ENCODE assay signal across 19 cellular contexts in the genomic region with DNA sequence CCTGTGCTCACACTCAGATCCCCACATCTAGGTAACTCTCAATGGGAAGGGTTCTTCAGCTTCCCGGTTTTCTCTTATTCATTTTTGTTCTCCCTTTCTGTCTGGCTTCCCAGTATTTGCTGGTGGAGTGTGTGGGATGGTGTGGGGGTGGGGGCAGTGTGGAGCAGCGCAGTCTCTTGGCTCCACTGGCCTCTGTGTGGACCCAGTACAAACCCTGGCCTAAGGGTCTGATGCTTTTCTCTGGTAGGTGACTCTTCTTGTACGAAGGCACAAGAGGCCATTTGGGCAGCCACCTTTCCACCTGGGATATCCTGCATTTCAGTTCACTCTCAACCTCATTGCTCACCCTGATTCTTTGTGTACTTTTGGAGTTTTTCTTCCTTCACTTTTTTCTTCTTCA.
DNase-seq lines count a peak whose midpoint lies in the region; ATAC-seq, FAIRE-seq and TF ChIP-seq lines count a peak whose summit lies in the region.
"Had no signal": no experiment of that assay in that cellular context is flagged by ENCODE, and none has a peak within 500 bp of the region (broad histone marks: within the 10 kb centered on the region; RNA-seq: fewer than 3 reads in every experiment).

No MANE protein-coding gene starts in this region.

- TF ChIP-seq CTCF in CD4-positive, alpha-beta T cell (IDR thresholded peaks at IDR 0.05), result no peak

- peak; percentile 12 for FAIRE-seq in GM18507 (lab: Jason Lieb, UNC)
- FAIRE-seq: kidney had no signal

- peak overlapping the region; percentile 67 for H3K4me3 Mint-ChIP-seq in CD4-positive, alpha-beta T cell
- H3K4me3 Mint-ChIP-seq in activated T-helper 1 cell treated with anti-CD3 and anti-CD28 coated beads, Interleukin-12 subunit alpha, Interleukin-12 subunit beta, Interleukin-2, Interleukin-4 antibody, amounts not matched to agents 30 ng/mL and 10 ng/mL and 1 ng/mL, durations not matched to agents 14 hours and 24 hours and 36 hours, result peak overlapping the region; percentile 64
- H3K4me3 Mint-ChIP-seq: dendritic cell treated with granulocyte-macrophage colony-stimulating factor and Interleukin-4, amounts not matched to agents 40 ng/mL and 50 ng/mL, for 4 days had no signal

- peaks cover 15% of the 10 kb centered on the region for H3K36me3 Mint-ChIP-seq in CD4-positive, alpha-beta T cell (ENCODE audit: low read depth)
- peaks cover 9% of the 10 kb centered on the region for H3K36me3 Mint-ChIP-seq in activated T-helper 1 cell treated with anti-CD3 and anti-CD28 coated beads, Interleukin-12 subunit alpha, Interleukin-12 subunit beta, Interleukin-2, Interleukin-4 antibody, amounts not matched to agents 30 ng/mL and 10 ng/mL and 1 ng/mL, durations not matched to agents 14 hours and 24 hours and 36 hours (ENCODE audit: low read depth)

- H3K4me1 Mint-ChIP-seq in CD4-positive, alpha-beta T cell (ENCODE audit: low read depth), result peaks cover 49% of the 10 kb centered on the region
- H3K4me1 Mint-ChIP-seq in activated T-helper 1 cell treated with anti-CD3 and anti-CD28 coated beads, Interleukin-12 subunit alpha, Interleukin-12 subunit beta, Interleukin-2, Interleukin-4 antibody, amounts not matched to agents 30 ng/mL and 10 ng/mL and 1 ng/mL, durations not matched to agents 14 hours and 24 hours and 36 hours (ENCODE audit: low read depth), result peaks cover 42% of the 10 kb centered on the region

- no peaks in the 10 kb centered on the region for H3K9me3 ChIP-seq in CD4-positive, alpha-beta T cell (ENCODE audit: control insufficient read depth, low read length)

- intact Hi-C loops in CD4-positive, alpha-beta T cell (cut with DNase I, micrococcal nuclease), result no loop called here
- intact Hi-C loops in activated T-helper 1 cell treated with anti-CD3 and anti-CD28 coated beads, Interleukin-12 subunit alpha, Interleukin-12 subunit beta, Interleukin-2, Interleukin-4 antibody, amounts not matched to agents 30 ng/mL and 10 ng/mL and 1 ng/mL, durations not matched to agents 14 hours and 24 hours and 36 hours (cut with micrococcal nuclease), result no loop called here

- H3K27ac ChIP-seq in CD4-positive, alpha-beta T cell (ENCODE audit: low read depth, low read length), result peak overlapping the region; percentile 35

- no peaks in the 10 kb centered on the region for H3K9me3 Mint-ChIP-seq in CD4-positive, alpha-beta T cell
- H3K9me3 Mint-ChIP-seq in activated T-helper 1 cell treated with anti-CD3 and anti-CD28 coated beads, Interleukin-12 subunit alpha, Interleukin-12 subunit beta, Interleukin-2, Interleukin-4 antibody, amounts not matched to agents 30 ng/mL and 10 ng/mL and 1 ng/mL, durations not matched to agents 14 hours and 24 hours and 36 hours, result no peaks in the 10 kb centered on the region

- ATAC-seq in CD4-positive, alpha-beta T cell (ENCODE audit: poor library complexity), result no peak
- ATAC-seq in HG02884 (IDR thresholded peaks at IDR 0.05; ENCODE audit: unreplicated experiment), result no peak
- ATAC-seq: sciatic nerve, SK-N-SH treated with all-trans-retinoic acid at 6 μM for 48 hours had no signal

- CTCF ChIA-PET in CD4-positive, alpha-beta T cell (lab: Charles Lee), result no interaction called here

- POLR2A ChIA-PET in CD4-positive, alpha-beta T cell (lab: Charles Lee), result interaction anchor here (1.1 kb wide), 1 partner anchor 19 kb away, joined by 3 read pairs; no protein-coding TSS in a partner anchor

- peak overlapping the region; percentile 92 for H3K27ac Mint-ChIP-seq in CD4-positive, alpha-beta T cell
- H3K27ac Mint-ChIP-seq in activated T-helper 1 cell treated with anti-CD3 and anti-CD28 coated beads, Interleukin-12 subunit alpha, Interleukin-12 subunit beta, Interleukin-2, Interleukin-4 antibody, amounts not matched to agents 30 ng/mL and 10 ng/mL and 1 ng/mL, durations not matched to agents 14 hours and 24 hours and 36 hours, result peak overlapping the region; percentile 88

- H3K27me3 Mint-ChIP-seq in CD4-positive, alpha-beta T cell, result no peaks in the 10 kb centered on the region
- H3K27me3 Mint-ChIP-seq in activated T-helper 1 cell treated with anti-CD3 and anti-CD28 coated beads, Interleukin-12 subunit alpha, Interleukin-12 subunit beta, Interleukin-2, Interleukin-4 antibody, amounts not matched to agents 30 ng/mL and 10 ng/mL and 1 ng/mL, durations not matched to agents 14 hours and 24 hours and 36 hours (ENCODE audit: insufficient read depth), result no peaks in the 10 kb centered on the region
- H3K27me3 Mint-ChIP-seq: dendritic cell treated with granulocyte-macrophage colony-stimulating factor and Interleukin-4, amounts not matched to agents 40 ng/mL and 50 ng/mL, for 4 days had no signal

- DNase-seq in CD4-positive, alpha-beta T cell, result no peak
- DNase-seq in GM18507 (ENCODE audit: extremely low spot score, insufficient read length, low read depth) (no peak), mesenteric fat pad (ENCODE audit: low spot score) (peak; percentile 41), glomerular visceral epithelial cell (ENCODE audit: extremely low spot score) (no peak), MV-4-11 (lab: John Stamatoyannopoulos, UW) (no peak), NCI-H510A treated with DMSO at 0.1 percent for 48 hours (lab: John Stamatoyannopoulos, UW) (no peak)
- no peak for DNase-seq in activated T-helper 1 cell treated with anti-CD3 and anti-CD28 coated beads, Interleukin-12 subunit alpha, Interleukin-12 subunit beta, Interleukin-2, Interleukin-4 antibody, amounts not matched to agents 30 ng/mL and 10 ng/mL and 1 ng/mL, durations not matched to agents 14 hours and 24 hours and 36 hours (ENCODE audit: low spot score)
- DNase-seq: C1 segment of cervical spinal cord, glutamatergic neuron, GOT3, kidney, mesenchymal stem cell, NCI-H1694 treated with DMSO at 0.1 percent for 48 hours, NCI-H524 treated with DMSO at 0.1 percent for 48 hours, trophoblast cell had no signal

- H3K27me3 ChIP-seq in CD4-positive, alpha-beta T cell (ENCODE audit: control insufficient read depth, insufficient read depth, low read length), result no peaks in the 10 kb centered on the region
